ENCODE assay signal across 14 cellular contexts in the genomic region with DNA sequence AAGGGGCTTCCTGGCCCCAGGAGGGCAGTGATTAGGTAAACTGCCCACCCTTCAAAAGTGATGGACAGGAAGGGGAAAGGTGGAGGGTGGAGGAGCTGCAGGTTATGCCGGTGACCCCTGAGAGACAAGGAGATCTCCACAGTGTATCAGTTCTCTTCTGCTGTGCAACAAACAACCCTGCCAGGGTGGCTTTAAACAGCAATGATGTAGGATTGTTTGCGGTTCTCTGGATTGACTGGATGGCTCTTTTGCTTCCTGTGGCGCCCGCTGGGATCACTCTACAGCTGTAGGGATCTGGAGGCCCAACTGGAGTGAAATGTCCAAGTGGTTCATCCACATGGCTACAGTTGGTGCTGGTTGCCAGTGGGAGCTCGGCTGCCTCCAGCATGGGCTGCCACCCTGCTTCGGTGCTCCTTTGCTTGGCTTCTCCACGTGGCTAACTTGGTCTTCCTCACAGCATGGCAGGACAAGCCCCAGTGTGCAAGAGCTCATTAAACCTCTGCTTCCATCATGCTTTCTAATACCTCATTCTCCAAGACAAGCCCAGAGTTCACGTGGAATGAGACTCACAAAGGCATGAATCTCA. TPM values are rescaled to one million over a fixed set of nuclear protein-coding genes. Genes with fewer than 3 reads are reported as not detected.
A peak's percentile ranks its signal among the peaks of the same experiment; 100 is the strongest.
DNase-seq lines count a peak whose midpoint lies in the region; ATAC-seq and TF ChIP-seq lines count a peak whose summit lies in the region.
"Had no signal": no experiment of that assay in that cellular context is flagged by ENCODE, and none has a peak within 500 bp of the region (broad histone marks: within the 10 kb centered on the region; RNA-seq: fewer than 3 reads in every experiment).

No MANE protein-coding gene starts in this region.

- peak overlapping the region in 2 of 8 donors; percentile 50 to 77 for H3K27ac Mint-ChIP-seq in CD8-positive, alpha-beta memory T cell
- H3K27ac Mint-ChIP-seq in HFFc6 (0 out of 2 replicates have a peak overlapping the region, but pooled peaks have one; percentile 29), chondrocyte (ENCODE audit: unreplicated experiment) (no peak overlapping the region), nephron (no peak overlapping the region)

- H3K4me1 Mint-ChIP-seq in CD8-positive, alpha-beta memory T cell = peaks cover 8 to 13% (median 9%) of the 10 kb centered on the region in 3 donors
- H3K4me1 Mint-ChIP-seq in HFFc6 (ENCODE audit: low read depth) (peaks cover 9% of the 10 kb centered on the region), chondrocyte (ENCODE audit: low read depth) (peaks cover 3% of the 10 kb centered on the region), nephron (peaks cover 3% of the 10 kb centered on the region)

- H3K9me3 Mint-ChIP-seq in CD8-positive, alpha-beta memory T cell = no peaks in the 10 kb centered on the region
- H3K9me3 Mint-ChIP-seq in HFFc6 (no peaks in the 10 kb centered on the region), chondrocyte (ENCODE audit: low read depth) (no peaks in the 10 kb centered on the region), nephron (no peaks in the 10 kb centered on the region)

- CTCF ChIA-PET in CD8-positive, alpha-beta memory T cell (lab: Charles Lee) = interaction anchor here (1.0 to 1.8 kb wide), 5 partner anchors 8 to 201 kb away, joined by 3 to 10 read pairs (median 4); a partner anchor contains a TSS

- no peaks in the 10 kb centered on the region for H3K4me1 ChIP-seq in CD8-positive, alpha-beta memory T cell (ENCODE audit: insufficient read depth, low read length)

- H3K27me3 Mint-ChIP-seq in CD8-positive, alpha-beta memory T cell = peaks cover 5 to 12% of the 10 kb centered on the region in 2 donors
- H3K27me3 Mint-ChIP-seq in HFFc6 (ENCODE audit: insufficient read depth) (peaks cover 1% of the 10 kb centered on the region; the same call in 1 of the 2 replicates), chondrocyte (ENCODE audit: low read depth) (no peaks in the 10 kb centered on the region), nephron (ENCODE audit: low read depth) (peaks cover 5% of the 10 kb centered on the region)

- peak overlapping the region; percentile 50 to 87 (median 69) for H3K4me3 Mint-ChIP-seq in CD8-positive, alpha-beta memory T cell
- peak overlapping the region; percentile 32; the same call in 1 of the 2 replicates for H3K4me3 Mint-ChIP-seq in HFFc6
- H3K4me3 Mint-ChIP-seq in chondrocyte (ENCODE audit: unreplicated experiment) = peak overlapping the region; percentile 67
- peak overlapping the region; percentile 82 to 86 (median 84) for H3K4me3 Mint-ChIP-seq in nephron

- peaks cover 5% of the 10 kb centered on the region for H3K27me3 ChIP-seq in CD8-positive, alpha-beta memory T cell (ENCODE audit: insufficient read depth, low read length, poor library complexity, severe bottlenecking)
- H3K27me3 ChIP-seq: gastrocnemius medialis had no signal

- H3K36me3 Mint-ChIP-seq in CD8-positive, alpha-beta memory T cell = no peaks in the 10 kb centered on the region
- H3K36me3 Mint-ChIP-seq in HFFc6 (ENCODE audit: low read depth) (no peaks in the 10 kb centered on the region), chondrocyte (ENCODE audit: low read depth) (no peaks in the 10 kb centered on the region), nephron (ENCODE audit: low read depth) (no peaks in the 10 kb centered on the region)
- H3K36me3 Mint-ChIP-seq: CD14-positive monocyte had no signal

- intact Hi-C loops in left cardiac atrium (cut with DNase I) = loop anchor here (5.0 to 10.0 kb wide), 3 partner anchors 81 to 193 kb away; no protein-coding TSS in a partner anchor

- no peak for ATAC-seq in left cardiac atrium

- no peaks in the 10 kb centered on the region for H3K36me3 ChIP-seq in CD8-positive, alpha-beta memory T cell (ENCODE audit: insufficient read depth, low read length)
- H3K36me3 ChIP-seq: gastrocnemius medialis had no signal

- H3K27ac ChIP-seq in CD8-positive, alpha-beta memory T cell (ENCODE audit: low read depth, low read length) = no peak overlapping the region

- H3K9me3 ChIP-seq in CD8-positive, alpha-beta memory T cell (ENCODE audit: low read length) = no peaks in the 10 kb centered on the region
- H3K9me3 ChIP-seq: gastrocnemius medialis had no signal

- POLR2A ChIA-PET in CD8-positive, alpha-beta memory T cell (lab: Charles Lee) = no interaction called here

- no peak for DNase-seq in CD8-positive, alpha-beta memory T cell
- DNase-seq in HFFc6 (no peak), chondrocyte (ENCODE audit: low spot score) (no peak), left cardiac atrium (no peak), NCI-H1092 treated with DMSO at 0.1 percent for 48 hours (lab: John Stamatoyannopoulos, UW) (no peak), NCI-H526 treated with DMSO at 0.1 percent for 48 hours (lab: John Stamatoyannopoulos, UW) (no peak)
- DNase-seq: activated naive CD4-positive, alpha-beta T cell treated with Interleukin-2 at 50 U/mL for 16 hours; gastrocnemius medialis; midbrain; NCI-H1417; posterior cingulate gyrus; SIG-M5 had no signal

- no peak overlapping the region for H3K4me3 ChIP-seq in CD8-positive, alpha-beta memory T cell (ENCODE audit: low read length)

- TF ChIP-seq CTCF in HFFc6 (IDR thresholded peaks at IDR 0.05) = no peak
- TF ChIP-seq CTCF in chondrocyte (IDR thresholded peaks at IDR 0.05) = no peak
- TF ChIP-seq CTCF in nephron (IDR thresholded peaks at IDR 0.05; ENCODE audit: unreplicated experiment in 3 of 3) = no peak

RNA-seq across cellular contexts. Expression of a gene that starts 8.6 kb away (rescaled TPM):
- total RNA-seq in CD8-positive, alpha-beta memory T cell = 10 to 100 TPM; 10.1 to 12.1 TPM
- polyA plus RNA-seq in CD8-positive, alpha-beta memory T cell = 1.3 TPM
- 10 to 100 TPM; 13.4 to 18.0 (median 15.6) TPM for total RNA-seq in HFFc6 (2021; fragmentation: NEBNext Ultra II Directional; extraction: Animal tissue kit (Norgen Biotek cat#: 25700))
- 17.3 to 19.5 TPM (median 18.0 TPM) in 3 replicates for total RNA-seq in chondrocyte
- 100 to 1,000 TPM in 1 of 2 donors, 10 to 100 TPM in 1; 97.0 to 160 TPM for total RNA-seq in left cardiac atrium

Comparison
In these comparisons a context has a peak if more than half of its experiments do, and no peak if none do; other contexts are left out.
1. H3K4me3 Mint-ChIP-seq: peak in every context shown above with its lines; median percentile 84 in nephron; 69 in CD8-positive, alpha-beta memory T cell; 67 in chondrocyte; 32 in HFFc6.